ENCODE assay signal across 1 cellular context in genomic region chr19:17847538-17848366, GRCh38.
A peak's percentile ranks its signal among the peaks of the same experiment; 100 is the strongest.
TF ChIP-seq lines count a peak whose summit lies in the region.

Gene JAK3 (minus strand): TSS chr19:17847982. CDS start chr19:17844417, 3,565 bp downstream.

TF ChIP-seq in HepG2, 621 proteins besides CTCF, POLR2A, EP300 and RAD21 (continued from another document and continues in another):
- TF ChIP-seq ZBTB44 (CRISPR knock-in tag; IDR thresholded peaks at IDR 0.05) (no peak), TBP (CRISPR knock-in tag; IDR thresholded peaks at IDR 0.05) (no peak), ZNF501 (CRISPR knock-in tag; IDR thresholded peaks at IDR 0.05) (peak; percentile 53; the same call in 1 of the 2 replicates), ZSCAN29 (CRISPR knock-in tag; conservative IDR thresholded peaks at IDR 0.05) (no peak), MED13 (CRISPR knock-in tag; IDR thresholded peaks at IDR 0.05) (0 out of 2 replicates have a peak, but pooled peaks have one; percentile 36), CCDC6 (CRISPR knock-in tag; IDR thresholded peaks at IDR 0.05) (no peak), ARID3A (IDR thresholded peaks at IDR 0.05; ENCODE audit: low read depth, low read length) (no peak), PHF20 (CRISPR knock-in tag; IDR thresholded peaks at IDR 0.05) (peak; percentile 55; the same call in 1 of the 2 replicates), PAXIP1 (CRISPR knock-in tag; conservative IDR thresholded peaks at IDR 0.05) (peak; percentile 85), ADNP (CRISPR knock-in tag; IDR thresholded peaks at IDR 0.05) (no peak), RXRA (CRISPR knock-in tag; IDR thresholded peaks at IDR 0.05) (0 out of 2 replicates have a peak, but pooled peaks have one; percentile 26), ZEB1 (IDR thresholded peaks at IDR 0.05; ENCODE audit: insufficient replicate concordance, low read depth) (no peak), RNF219 (CRISPR knock-in tag; IDR thresholded peaks at IDR 0.05) (no peak), BCL6 (CRISPR knock-in tag; IDR thresholded peaks at IDR 0.05) (no peak), SIN3B (IDR thresholded peaks at IDR 0.05; ENCODE audit: low read length) (no peak), SNAPC5 (CRISPR knock-in tag; IDR thresholded peaks at IDR 0.05; ENCODE audit: borderline replicate concordance) (no peak), RFX5 (IDR thresholded peaks at IDR 0.05; ENCODE audit: low read depth, low read length) (no peak), ZNF556 (CRISPR knock-in tag; IDR thresholded peaks at IDR 0.05; ENCODE audit: borderline replicate concordance) (0 out of 2 replicates have a peak, but pooled peaks have one; percentile 61), ZNF614 (CRISPR knock-in tag; IDR thresholded peaks at IDR 0.05; ENCODE audit: borderline replicate concordance) (no peak), PHF5A (CRISPR knock-in tag; IDR thresholded peaks at IDR 0.05; ENCODE audit: low read depth, unreplicated experiment) (no peak), RARG (CRISPR knock-in tag; IDR thresholded peaks at IDR 0.05; ENCODE audit: low read depth) (no peak), ETV5 (CRISPR knock-in tag; IDR thresholded peaks at IDR 0.05; ENCODE audit: borderline replicate concordance) (peak; percentile 87), TOE1 (CRISPR knock-in tag; IDR thresholded peaks at IDR 0.05) (no peak)
- TF ChIP-seq, protein P1, sequence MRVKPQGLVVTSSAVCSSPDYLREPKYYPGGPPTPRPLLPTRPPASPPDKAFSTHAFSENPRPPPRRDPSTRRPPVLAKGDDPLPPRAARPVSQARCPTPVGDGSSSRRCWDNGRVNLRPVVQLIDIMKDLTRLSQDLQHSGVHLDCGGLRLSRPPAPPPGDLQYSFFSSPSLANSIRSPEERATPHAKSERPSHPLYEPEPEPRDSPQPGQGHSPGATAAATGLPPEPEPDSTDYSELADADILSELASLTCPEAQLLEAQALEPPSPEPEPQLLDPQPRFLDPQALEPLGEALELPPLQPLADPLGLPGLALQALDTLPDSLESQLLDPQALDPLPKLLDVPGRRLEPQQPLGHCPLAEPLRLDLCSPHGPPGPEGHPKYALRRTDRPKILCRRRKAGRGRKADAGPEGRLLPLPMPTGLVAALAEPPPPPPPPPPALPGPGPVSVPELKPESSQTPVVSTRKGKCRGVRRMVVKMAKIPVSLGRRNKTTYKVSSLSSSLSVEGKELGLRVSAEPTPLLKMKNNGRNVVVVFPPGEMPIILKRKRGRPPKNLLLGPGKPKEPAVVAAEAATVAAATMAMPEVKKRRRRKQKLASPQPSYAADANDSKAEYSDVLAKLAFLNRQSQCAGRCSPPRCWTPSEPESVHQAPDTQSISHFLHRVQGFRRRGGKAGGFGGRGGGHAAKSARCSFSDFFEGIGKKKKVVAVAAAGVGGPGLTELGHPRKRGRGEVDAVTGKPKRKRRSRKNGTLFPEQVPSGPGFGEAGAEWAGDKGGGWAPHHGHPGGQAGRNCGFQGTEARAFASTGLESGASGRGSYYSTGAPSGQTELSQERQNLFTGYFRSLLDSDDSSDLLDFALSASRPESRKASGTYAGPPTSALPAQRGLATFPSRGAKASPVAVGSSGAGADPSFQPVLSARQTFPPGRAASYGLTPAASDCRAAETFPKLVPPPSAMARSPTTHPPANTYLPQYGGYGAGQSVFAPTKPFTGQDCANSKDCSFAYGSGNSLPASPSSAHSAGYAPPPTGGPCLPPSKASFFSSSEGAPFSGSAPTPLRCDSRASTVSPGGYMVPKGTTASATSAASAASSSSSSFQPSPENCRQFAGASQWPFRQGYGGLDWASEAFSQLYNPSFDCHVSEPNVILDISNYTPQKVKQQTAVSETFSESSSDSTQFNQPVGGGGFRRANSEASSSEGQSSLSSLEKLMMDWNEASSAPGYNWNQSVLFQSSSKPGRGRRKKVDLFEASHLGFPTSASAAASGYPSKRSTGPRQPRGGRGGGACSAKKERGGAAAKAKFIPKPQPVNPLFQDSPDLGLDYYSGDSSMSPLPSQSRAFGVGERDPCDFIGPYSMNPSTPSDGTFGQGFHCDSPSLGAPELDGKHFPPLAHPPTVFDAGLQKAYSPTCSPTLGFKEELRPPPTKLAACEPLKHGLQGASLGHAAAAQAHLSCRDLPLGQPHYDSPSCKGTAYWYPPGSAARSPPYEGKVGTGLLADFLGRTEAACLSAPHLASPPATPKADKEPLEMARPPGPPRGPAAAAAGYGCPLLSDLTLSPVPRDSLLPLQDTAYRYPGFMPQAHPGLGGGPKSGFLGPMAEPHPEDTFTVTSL (CRISPR knock-in tag; IDR thresholded peaks at IDR 0.05; ENCODE audit: borderline replicate concordance) = no peak
- TF ChIP-seq, protein P2, sequence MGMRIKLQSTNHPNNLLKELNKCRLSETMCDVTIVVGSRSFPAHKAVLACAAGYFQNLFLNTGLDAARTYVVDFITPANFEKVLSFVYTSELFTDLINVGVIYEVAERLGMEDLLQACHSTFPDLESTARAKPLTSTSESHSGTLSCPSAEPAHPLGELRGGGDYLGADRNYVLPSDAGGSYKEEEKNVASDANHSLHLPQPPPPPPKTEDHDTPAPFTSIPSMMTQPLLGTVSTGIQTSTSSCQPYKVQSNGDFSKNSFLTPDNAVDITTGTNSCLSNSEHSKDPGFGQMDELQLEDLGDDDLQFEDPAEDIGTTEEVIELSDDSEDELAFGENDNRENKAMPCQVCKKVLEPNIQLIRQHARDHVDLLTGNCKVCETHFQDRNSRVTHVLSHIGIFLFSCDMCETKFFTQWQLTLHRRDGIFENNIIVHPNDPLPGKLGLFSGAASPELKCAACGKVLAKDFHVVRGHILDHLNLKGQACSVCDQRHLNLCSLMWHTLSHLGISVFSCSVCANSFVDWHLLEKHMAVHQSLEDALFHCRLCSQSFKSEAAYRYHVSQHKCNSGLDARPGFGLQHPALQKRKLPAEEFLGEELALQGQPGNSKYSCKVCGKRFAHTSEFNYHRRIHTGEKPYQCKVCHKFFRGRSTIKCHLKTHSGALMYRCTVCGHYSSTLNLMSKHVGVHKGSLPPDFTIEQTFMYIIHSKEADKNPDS (CRISPR knock-in tag; IDR thresholded peaks at IDR 0.05) = no peak
- TF ChIP-seq, protein P3, sequence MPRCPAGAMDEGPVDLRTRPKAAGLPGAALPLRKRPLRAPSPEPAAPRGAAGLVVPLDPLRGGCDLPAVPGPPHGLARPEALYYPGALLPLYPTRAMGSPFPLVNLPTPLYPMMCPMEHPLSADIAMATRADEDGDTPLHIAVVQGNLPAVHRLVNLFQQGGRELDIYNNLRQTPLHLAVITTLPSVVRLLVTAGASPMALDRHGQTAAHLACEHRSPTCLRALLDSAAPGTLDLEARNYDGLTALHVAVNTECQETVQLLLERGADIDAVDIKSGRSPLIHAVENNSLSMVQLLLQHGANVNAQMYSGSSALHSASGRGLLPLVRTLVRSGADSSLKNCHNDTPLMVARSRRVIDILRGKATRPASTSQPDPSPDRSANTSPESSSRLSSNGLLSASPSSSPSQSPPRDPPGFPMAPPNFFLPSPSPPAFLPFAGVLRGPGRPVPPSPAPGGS (CRISPR knock-in tag; IDR thresholded peaks at IDR 0.05) = no peak
- TF ChIP-seq, protein P4, sequence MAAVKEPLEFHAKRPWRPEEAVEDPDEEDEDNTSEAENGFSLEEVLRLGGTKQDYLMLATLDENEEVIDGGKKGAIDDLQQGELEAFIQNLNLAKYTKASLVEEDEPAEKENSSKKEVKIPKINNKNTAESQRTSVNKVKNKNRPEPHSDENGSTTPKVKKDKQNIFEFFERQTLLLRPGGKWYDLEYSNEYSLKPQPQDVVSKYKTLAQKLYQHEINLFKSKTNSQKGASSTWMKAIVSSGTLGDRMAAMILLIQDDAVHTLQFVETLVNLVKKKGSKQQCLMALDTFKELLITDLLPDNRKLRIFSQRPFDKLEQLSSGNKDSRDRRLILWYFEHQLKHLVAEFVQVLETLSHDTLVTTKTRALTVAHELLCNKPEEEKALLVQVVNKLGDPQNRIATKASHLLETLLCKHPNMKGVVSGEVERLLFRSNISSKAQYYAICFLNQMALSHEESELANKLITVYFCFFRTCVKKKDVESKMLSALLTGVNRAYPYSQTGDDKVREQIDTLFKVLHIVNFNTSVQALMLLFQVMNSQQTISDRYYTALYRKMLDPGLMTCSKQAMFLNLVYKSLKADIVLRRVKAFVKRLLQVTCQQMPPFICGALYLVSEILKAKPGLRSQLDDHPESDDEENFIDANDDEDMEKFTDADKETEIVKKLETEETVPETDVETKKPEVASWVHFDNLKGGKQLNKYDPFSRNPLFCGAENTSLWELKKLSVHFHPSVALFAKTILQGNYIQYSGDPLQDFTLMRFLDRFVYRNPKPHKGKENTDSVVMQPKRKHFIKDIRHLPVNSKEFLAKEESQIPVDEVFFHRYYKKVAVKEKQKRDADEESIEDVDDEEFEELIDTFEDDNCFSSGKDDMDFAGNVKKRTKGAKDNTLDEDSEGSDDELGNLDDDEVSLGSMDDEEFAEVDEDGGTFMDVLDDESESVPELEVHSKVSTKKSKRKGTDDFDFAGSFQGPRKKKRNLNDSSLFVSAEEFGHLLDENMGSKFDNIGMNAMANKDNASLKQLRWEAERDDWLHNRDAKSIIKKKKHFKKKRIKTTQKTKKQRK (IDR thresholded peaks at IDR 0.05; ENCODE audit: low read length) = no peak
- TF ChIP-seq, protein P5, sequence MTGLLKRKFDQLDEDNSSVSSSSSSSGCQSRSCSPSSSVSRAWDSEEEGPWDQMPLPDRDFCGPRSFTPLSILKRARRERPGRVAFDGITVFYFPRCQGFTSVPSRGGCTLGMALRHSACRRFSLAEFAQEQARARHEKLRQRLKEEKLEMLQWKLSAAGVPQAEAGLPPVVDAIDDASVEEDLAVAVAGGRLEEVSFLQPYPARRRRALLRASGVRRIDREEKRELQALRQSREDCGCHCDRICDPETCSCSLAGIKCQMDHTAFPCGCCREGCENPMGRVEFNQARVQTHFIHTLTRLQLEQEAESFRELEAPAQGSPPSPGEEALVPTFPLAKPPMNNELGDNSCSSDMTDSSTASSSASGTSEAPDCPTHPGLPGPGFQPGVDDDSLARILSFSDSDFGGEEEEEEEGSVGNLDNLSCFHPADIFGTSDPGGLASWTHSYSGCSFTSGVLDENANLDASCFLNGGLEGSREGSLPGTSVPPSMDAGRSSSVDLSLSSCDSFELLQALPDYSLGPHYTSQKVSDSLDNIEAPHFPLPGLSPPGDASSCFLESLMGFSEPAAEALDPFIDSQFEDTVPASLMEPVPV (CRISPR knock-in tag; IDR thresholded peaks at IDR 0.05) = no peak
